Comparison of ENCODE assay signal across 7 cellular contexts in genomic region chr11:832529-833113, GRCh38. TPM values are rescaled to one million over a fixed set of nuclear protein-coding genes. Genes with fewer than 3 reads are reported as not detected.
DNase-seq lines count a peak whose midpoint lies in the region; ATAC-seq and TF ChIP-seq lines count a peak whose summit lies in the region.

Gene CD151 (plus strand): TSS chr11:832952. CDS start chr11:836070, 3,118 bp downstream.

- peak; percentile 25 for TF ChIP-seq POLR2A in GM10847 (IDR thresholded peaks at IDR 0.05; ENCODE audit: extremely low read depth, insufficient read length)

- peaks cover 47% of the 10 kb centered on the region for H3K4me1 ChIP-seq in hepatocyte (ENCODE audit: insufficient read depth)

- DNase-seq in RKO (ENCODE audit: low spot score) (peak; percentile 73), astrocyte of the hippocampus (ENCODE audit: low read depth, low spot score) (peak; percentile 86), hepatocyte (ENCODE audit: low spot score) (peak; percentile 89), retinal pigment epithelial cell (ENCODE audit: low read depth) (no peak)

- TF ChIP-seq CTCF in hepatocyte (IDR thresholded peaks at IDR 0.05; ENCODE audit: poor library complexity) (no peak), retinal pigment epithelial cell (conservative IDR thresholded peaks at IDR 0.05; ENCODE audit: low read depth, low read length) (no peak)

- WGBS in hepatocyte (ENCODE audit: low lambda C conversion rate, missing lambda C conversion rate): under 1% methylated on average over 23 of the region's 67 CpGs

- peaks cover 21% of the 10 kb centered on the region for H4K20me1 ChIP-seq in hepatocyte (ENCODE audit: insufficient read depth, poor library complexity, severe bottlenecking)

- peaks cover 10% of the 10 kb centered on the region for H3K27me3 ChIP-seq in hepatocyte

- H2AFZ ChIP-seq in hepatocyte: peak within 1 kb of the TSS; percentile 81

- H3K9me2 ChIP-seq in hepatocyte (replicated peaks; ENCODE audit: insufficient read depth): no peaks in the 10 kb centered on the region

- peak; percentile 58 for ATAC-seq in HG02798 (IDR thresholded peaks at IDR 0.05; ENCODE audit: poor library complexity, unreplicated experiment)
- ATAC-seq in GM19455 (IDR thresholded peaks at IDR 0.05; ENCODE audit: unreplicated experiment): no peak

- peak within 1 kb of the TSS; percentile 87 for H3K27ac ChIP-seq in hepatocyte

- peaks cover 31% of the 10 kb centered on the region for H3K79me2 ChIP-seq in hepatocyte

- no peaks in the 10 kb centered on the region for H3K9me3 ChIP-seq in hepatocyte (ENCODE audit: low read depth)

- H3K4me3 ChIP-seq in hepatocyte: peak within 1 kb of the TSS; percentile 44
- peak within 1 kb of the TSS; percentile 80 for H3K4me3 ChIP-seq in retinal pigment epithelial cell (ENCODE audit: low read length)

- H3K4me2 ChIP-seq in hepatocyte: peak within 1 kb of the TSS; percentile 98

- no peaks in the 10 kb centered on the region for H3K36me3 ChIP-seq in hepatocyte (replicated peaks; ENCODE audit: insufficient read depth, low read depth)

RNA-seq across cellular contexts. Expression of gene CD151, which starts in this region (rescaled TPM):
- 248 and 260 TPM in 2 replicates for total RNA-seq in hepatocyte
- polyA plus RNA-seq in hepatocyte: 356 and 392 TPM in 2 replicates
